Comparison of ENCODE assay signal across 17 cellular contexts in genomic region chr7:127620406-127621233, GRCh38. TPM values are rescaled to one million over a fixed set of nuclear protein-coding genes. Genes with fewer than 3 reads are reported as not detected.
DNase-seq lines count a peak whose midpoint lies in the region; ATAC-seq and TF ChIP-seq lines count a peak whose summit lies in the region.
"Had no signal": no experiment of that assay in that cellular context is flagged by ENCODE, and none has a peak within 500 bp of the region (broad histone marks: within the 10 kb centered on the region; RNA-seq: fewer than 3 reads in every experiment).

No MANE protein-coding gene starts in this region.

- H3K4me2 ChIP-seq in BLaER1 treated with 17β-estradiol and CSF1 and Interleukin-3, amounts not matched to agents 10 nM and 100 nM, result peak overlapping the region in 9 of 11 experiments; percentile 3 to 55 (median 25); a peak in 8 of 22 replicates
- H3K4me2 ChIP-seq in PC-9, result no peak overlapping the region

- CTCF ChIA-PET in PC-9 (lab: Charles Lee), result no interaction called here

- no peaks in the 10 kb centered on the region for H3K36me3 ChIP-seq in BLaER1 treated with 17β-estradiol and CSF1 and Interleukin-3, amounts not matched to agents 10 nM and 100 nM
- H3K36me3 ChIP-seq in HUES48 (ENCODE audit: control insufficient read depth, insufficient read depth, low read length) (no peaks in the 10 kb centered on the region), WERI-Rb-1 (no peaks in the 10 kb centered on the region), iPS-15b (ENCODE audit: control insufficient read depth, insufficient read depth, low read length) (no peaks in the 10 kb centered on the region), PC-9 (ENCODE audit: low read depth) (no peaks in the 10 kb centered on the region)
- H3K36me3 ChIP-seq: esophagus muscularis mucosa, stomach had no signal

- no peak for DNase-seq in WERI-Rb-1
- DNase-seq in PC-9, result no peak
- DNase-seq in left colon, result no peak
- DNase-seq in NCI-H1436 treated with DMSO at 0.1 percent for 48 hours (lab: John Stamatoyannopoulos, UW), result no peak
- DNase-seq in NCI-H526 treated with DMSO at 0.1 percent for 48 hours (lab: John Stamatoyannopoulos, UW), result no peak
- DNase-seq: activated CD4-positive, alpha-beta memory T cell treated with anti-CD3 and anti-CD28 coated beads, Interleukin-2, amount 10 ng/mL, durations not matched to agents 7 days and 5 days; activated naive CD4-positive, alpha-beta T cell treated with anti-CD3 and anti-CD28 coated beads, Interleukin-2, amount 10 ng/mL, durations not matched to agents 7 days and 5 days; cerebellar nuclear complex; EL; immature natural killer cell; stimulated activated CD4-positive, alpha-beta T cell treated with anti-CD3 and anti-CD28 coated beads, Interleukin-4, amount 100 ng/mL, for 24 hours; stomach had no signal

- TF ChIP-seq CTCF in WERI-Rb-1 (IDR thresholded peaks at IDR 0.05; ENCODE audit: low read depth, low read length) (no peak), PC-9 (conservative IDR thresholded peaks at IDR 0.05) (no peak)

- no peaks in the 10 kb centered on the region for H3F3A ChIP-seq in PC-9 (ENCODE audit: insufficient read depth, low read depth)

- intact Hi-C loops in PC-9 (cut with micrococcal nuclease; ENCODE audit: unreplicated experiment) (no loop called here), left colon (cut with DNase I, micrococcal nuclease) (no loop called here)

- no peaks in the 10 kb centered on the region for H3K9me2 ChIP-seq in PC-9 (ENCODE audit: insufficient read depth)

- no peak overlapping the region for H3K4me3 ChIP-seq in BLaER1 treated with 17β-estradiol and CSF1 and Interleukin-3, amounts not matched to agents 10 nM and 100 nM
- peak overlapping the region; percentile 66 for H3K4me3 ChIP-seq in HUES48 (ENCODE audit: low read depth, low read length)
- peak overlapping the region; percentile 34 for H3K4me3 ChIP-seq in WERI-Rb-1 (ENCODE audit: low read depth, low read length)
- peak overlapping the region; percentile 79 for H3K4me3 ChIP-seq in iPS-15b (ENCODE audit: low read depth, low read length)
- no peak overlapping the region for H3K4me3 ChIP-seq in PC-9
- H3K4me3 ChIP-seq: esophagus muscularis mucosa, stomach had no signal

- no peak overlapping the region for H3K9ac ChIP-seq in BLaER1 treated with 17β-estradiol and CSF1 and Interleukin-3, amounts not matched to agents 10 nM and 100 nM
- H3K9ac ChIP-seq in HUES48 (ENCODE audit: low read depth, low read length) (no peak overlapping the region), iPS-15b (ENCODE audit: low read depth, low read length) (peak overlapping the region; percentile 42)

- H3K9me3 ChIP-seq in BLaER1 treated with 17β-estradiol and CSF1 and Interleukin-3, amounts not matched to agents 10 nM and 100 nM (replicated peaks in 1 of 11), result peaks cover 0 to 5% (median 0%) of the 10 kb centered on the region in 11 experiments; a peak in 1 of 22 replicates
- H3K9me3 ChIP-seq in HUES48 (ENCODE audit: control insufficient read depth, insufficient read depth, low read length), result no peaks in the 10 kb centered on the region
- H3K9me3 ChIP-seq in WERI-Rb-1 (ENCODE audit: severe bottlenecking), result no peaks in the 10 kb centered on the region
- no peaks in the 10 kb centered on the region for H3K9me3 ChIP-seq in iPS-15b (ENCODE audit: control insufficient read depth, insufficient read depth, low read length)
- H3K9me3 ChIP-seq in PC-9 (ENCODE audit: insufficient read depth, low read depth), result no peaks in the 10 kb centered on the region
- H3K9me3 ChIP-seq: esophagus muscularis mucosa, stomach had no signal

- ATAC-seq in left colon, result no peak

- BruUV-seq in PC-9 (replicated peaks; lab: Mats Ljungman, UMichigan), result no TSS peak

- no peaks in the 10 kb centered on the region for H3K79me2 ChIP-seq in PC-9 (ENCODE audit: low read depth)

- H3K27me3 ChIP-seq in BLaER1 treated with 17β-estradiol and CSF1 and Interleukin-3, amounts not matched to agents 10 nM and 100 nM, result no peaks in the 10 kb centered on the region; a peak in 1 of 22 replicates
- peaks cover 57% of the 10 kb centered on the region for H3K27me3 ChIP-seq in HUES48 (ENCODE audit: control insufficient read depth, insufficient read depth, low read length)
- peaks cover 15% of the 10 kb centered on the region for H3K27me3 ChIP-seq in WERI-Rb-1 (ENCODE audit: insufficient read depth, low read depth, severe bottlenecking)
- H3K27me3 ChIP-seq in iPS-15b (ENCODE audit: control insufficient read depth, insufficient read depth, low read length), result peaks cover 57% of the 10 kb centered on the region
- H3K27me3 ChIP-seq in PC-9 (ENCODE audit: insufficient read depth, low read depth), result peaks cover 79% of the 10 kb centered on the region

- H3K27ac ChIP-seq in BLaER1 treated with 17β-estradiol and CSF1 and Interleukin-3, amounts not matched to agents 10 nM and 100 nM, result no peak overlapping the region
- H3K27ac ChIP-seq in HUES48 (ENCODE audit: low read depth, low read length), result no peak overlapping the region
- H3K27ac ChIP-seq in WERI-Rb-1, result no peak overlapping the region
- H3K27ac ChIP-seq in PC-9, result no peak overlapping the region
- H3K27ac ChIP-seq: esophagus muscularis mucosa, stomach had no signal

- H4K20me1 ChIP-seq in BLaER1 treated with 17β-estradiol and CSF1 and Interleukin-3, amounts not matched to agents 10 nM and 100 nM, result no peaks in the 10 kb centered on the region
- H4K20me1 ChIP-seq in PC-9 (ENCODE audit: insufficient read depth), result no peaks in the 10 kb centered on the region

- H3K4me1 ChIP-seq in BLaER1 treated with 17β-estradiol and CSF1 and Interleukin-3, amounts not matched to agents 10 nM and 100 nM, result peaks cover 0 to 7% (median 0%) of the 10 kb centered on the region in 10 experiments; a peak in 4 of 20 replicates
- H3K4me1 ChIP-seq in HUES48 (ENCODE audit: control insufficient read depth, insufficient read depth, low read length), result peaks cover 11% of the 10 kb centered on the region; the same call in 1 of the 2 replicates
- peaks cover 4% of the 10 kb centered on the region for H3K4me1 ChIP-seq in iPS-15b (ENCODE audit: control insufficient read depth, insufficient read depth, low read length)
- no peaks in the 10 kb centered on the region for H3K4me1 ChIP-seq in PC-9 (replicated peaks; ENCODE audit: insufficient read depth)
- H3K4me1 ChIP-seq: esophagus muscularis mucosa had no signal

- H2AFZ ChIP-seq in PC-9, result no peak overlapping the region

- POLR2A ChIA-PET in PC-9 (lab: Charles Lee; ENCODE audit: unreplicated experiment), result no interaction called here

RNA-seq across cellular contexts. Expression of gene PAX4, which starts 2.7 kb away (rescaled TPM):
- total RNA-seq in PC-9 (2021) (not detected in 2 replicates), left colon (1 to 10 TPM in 1 of 2 donors, under 1 TPM in 1; 0.98 to 1.6 TPM)
- total RNA-seq: activated CD4-positive, alpha-beta memory T cell treated with anti-CD3 and anti-CD28 coated beads, Interleukin-2, amount 10 ng/mL, durations not matched to agents 7 days and 5 days; esophagus muscularis mucosa; renal cortical epithelial cell; stomach had no signal

RNA-seq across cellular contexts. Expression of gene FSCN3, which starts 27.1 kb away (rescaled TPM):
- total RNA-seq in PC-9 (2021) (1.3 and 1.4 TPM in 2 replicates), left colon (1 to 10 TPM in 1 of 2 donors, under 1 TPM in 1; 0.64 to 1.3 TPM)

RNA-seq across cellular contexts. Expression of gene SND1, which starts 31.4 kb away (rescaled TPM):
- total RNA-seq in PC-9 (2021), result 219 and 273 TPM in 2 replicates
- total RNA-seq in left colon, result 100 to 1,000 TPM; 108 to 123 TPM

RNA-seq across cellular contexts. Expression of gene ARF5, which starts 32.4 kb away (rescaled TPM):
- total RNA-seq in PC-9 (2021), result 227 and 299 TPM in 2 replicates
- 100 to 1,000 TPM; 164 to 172 TPM for total RNA-seq in left colon

RNA-seq across cellular contexts. Expression of gene GCC1, which starts 35.2 kb away (rescaled TPM):
- total RNA-seq in PC-9 (2021) (25.2 and 27.0 TPM in 2 replicates), left colon (10 to 100 TPM; 16.4 to 19.0 TPM)

Comparison
In these comparisons a context has a peak if more than half of its experiments do, and no peak if none do; other contexts are left out.
1. H3K4me3 ChIP-seq: peak in HUES48 (single experiment), WERI-Rb-1 (single experiment) and iPS-15b (single experiment); none in BLaER1 treated with 17β-estradiol and CSF1 and Interleukin-3, amounts not matched to agents 10 nM and 100 nM (0 of 10) and PC-9 (single experiment).